17 cellular contexts compared by ENCODE assay signal in genomic region chr14:93708311-93708734, GRCh38.
"Had no signal": no experiment of that assay in that cellular context is flagged by ENCODE, and none has a peak within 500 bp of the region (broad histone marks: within the 10 kb centered on the region; RNA-seq: fewer than 3 reads in every experiment).

No MANE protein-coding gene starts in this region.

- H3K9me3 Mint-ChIP-seq: activated CD4-positive, alpha-beta memory T cell treated with anti-CD3 and anti-CD28 coated beads, Interleukin-2, amount 10 ng/mL, durations not matched to agents 7 days and 5 days; activated naive CD4-positive, alpha-beta T cell treated with anti-CD3 and anti-CD28 coated beads for 36 hours; natural killer cell; stimulated activated naive CD8-positive, alpha-beta T cell treated with anti-CD3 and anti-CD28 coated beads, Interleukin-15, amount 100 ng/mL, for 72 hours; T-helper 2 cell treated with Interferon-gamma antibody and Interleukin-4, amounts not matched to agents 5 μg/mL and 100 μg/mL, for 36 hours had no signal

- H3K27me3 ChIP-seq: cardiac muscle cell, testis, upper lobe of right lung had no signal

- H3K4me3 ChIP-seq: cardiac muscle cell, coronary artery, mucosa of descending colon, prostate gland, testis, upper lobe of right lung had no signal

- H3K36me3 Mint-ChIP-seq: natural killer cell had no signal

- DNase-seq: activated CD4-positive, alpha-beta memory T cell treated with anti-CD3 and anti-CD28 coated beads, Interleukin-2, amount 10 ng/mL, durations not matched to agents 7 days and 5 days; activated naive CD4-positive, alpha-beta T cell treated with anti-CD3 and anti-CD28 coated beads for 36 hours; effector CD8-positive, alpha-beta T cell; hippocampal formation; natural killer cell; occipital lobe; stimulated activated CD4-positive, alpha-beta T cell treated with anti-CD3 and anti-CD28 coated beads, Interleukin-12 subunit alpha, Interleukin-12 subunit beta, amount 100 ng/mL, for 4 hours; stimulated activated CD4-positive, alpha-beta T cell treated with anti-CD3 and anti-CD28 coated beads, Interleukin-4, amount 100 ng/mL, for 1 hour; stimulated activated CD8-positive, alpha-beta memory T cell treated with anti-CD3 and anti-CD28 coated beads, Interleukin-4, amount 100 ng/mL, for 48 hours; stimulated activated naive CD8-positive, alpha-beta T cell treated with anti-CD3 and anti-CD28 coated beads, Interleukin-15, amount 100 ng/mL, for 72 hours; testis; upper lobe of right lung had no signal

- H3K27ac Mint-ChIP-seq: activated CD4-positive, alpha-beta memory T cell treated with anti-CD3 and anti-CD28 coated beads, Interleukin-2, amount 10 ng/mL, durations not matched to agents 7 days and 5 days; activated naive CD4-positive, alpha-beta T cell treated with anti-CD3 and anti-CD28 coated beads for 36 hours; natural killer cell; stimulated activated naive CD8-positive, alpha-beta T cell treated with anti-CD3 and anti-CD28 coated beads, Interleukin-15, amount 100 ng/mL, for 72 hours; T-helper 2 cell treated with Interferon-gamma antibody and Interleukin-4, amounts not matched to agents 5 μg/mL and 100 μg/mL, for 36 hours had no signal

- H3K4me3 Mint-ChIP-seq: activated CD4-positive, alpha-beta memory T cell treated with anti-CD3 and anti-CD28 coated beads, Interleukin-2, amount 10 ng/mL, durations not matched to agents 7 days and 5 days; activated naive CD4-positive, alpha-beta T cell treated with anti-CD3 and anti-CD28 coated beads for 36 hours; natural killer cell; stimulated activated naive CD8-positive, alpha-beta T cell treated with anti-CD3 and anti-CD28 coated beads, Interleukin-15, amount 100 ng/mL, for 72 hours; T-helper 2 cell treated with Interferon-gamma antibody and Interleukin-4, amounts not matched to agents 5 μg/mL and 100 μg/mL, for 36 hours had no signal

- H3K36me3 ChIP-seq: cardiac muscle cell, prostate gland, upper lobe of right lung had no signal

- ATAC-seq: mucosa of descending colon; natural killer cell; stimulated activated naive CD8-positive, alpha-beta T cell treated with anti-CD3 and anti-CD28 coated beads, Interleukin-15, amount 100 ng/mL, for 72 hours; upper lobe of right lung had no signal

- H3K4me1 ChIP-seq: prostate gland, testis, upper lobe of right lung had no signal

- H3K9me3 ChIP-seq: mucosa of descending colon, prostate gland, testis, upper lobe of right lung had no signal

- H3K27ac ChIP-seq: cardiac muscle cell, coronary artery, prostate gland, testis, upper lobe of right lung had no signal

- H3K4me1 Mint-ChIP-seq: activated CD4-positive, alpha-beta memory T cell treated with anti-CD3 and anti-CD28 coated beads, Interleukin-2, amount 10 ng/mL, durations not matched to agents 7 days and 5 days; natural killer cell; stimulated activated naive CD8-positive, alpha-beta T cell treated with anti-CD3 and anti-CD28 coated beads, Interleukin-15, amount 100 ng/mL, for 72 hours had no signal
